8 cellular contexts compared by ENCODE assay signal in genomic region chr12:85468356-85469157, GRCh38.
DNase-seq lines count a peak whose midpoint lies in the region; ATAC-seq, FAIRE-seq and TF ChIP-seq lines count a peak whose summit lies in the region.

No MANE protein-coding gene starts in this region.

- FAIRE-seq in D721Med (lab: Jason Lieb, UNC): peak; percentile 91

- peak overlapping the region; percentile 23 for H3K4me3 ChIP-seq in ovary

- peak overlapping the region; percentile 83 for H3K4me3 Mint-ChIP-seq in activated naive CD4-positive, alpha-beta T cell treated with anti-CD3 and anti-CD28 coated beads, Interleukin-2, amount 50 U/mL, for 24 hours

- H3K27ac Mint-ChIP-seq in activated naive CD4-positive, alpha-beta T cell treated with anti-CD3 and anti-CD28 coated beads, Interleukin-2, amount 50 U/mL, for 24 hours: no peak overlapping the region

- intact Hi-C loops in Right ventricle myocardium superior (cut with DNase I): loop anchor here (5.0 kb wide), 1 partner anchor 454 kb away; no protein-coding TSS in a partner anchor
- intact Hi-C loops in ovary (cut with DNase I): loop anchor here in 1 of 4 donors (10.0 kb wide), 1 partner anchor 396 kb away; no protein-coding TSS in a partner anchor

- TF ChIP-seq POLR2A in ovary (IDR thresholded peaks at IDR 0.05): no peak

- no peak for DNase-seq in D721Med (ENCODE audit: insufficient read length, low spot score)
- peak; percentile 39 for DNase-seq in NCI-H446 treated with DMSO at 0.1 percent for 48 hours (lab: John Stamatoyannopoulos, UW)
- DNase-seq in Right ventricle myocardium superior: no peak
- DNase-seq in ovary: peak in 3 of 5 donors; percentile 10 to 25 (median 16)
- DNase-seq in OCI-M2 (lab: John Stamatoyannopoulos, UW; ENCODE audit: unreplicated experiment): no peak

- no peaks in the 10 kb centered on the region for H3K4me1 ChIP-seq in ovary (ENCODE audit: insufficient read depth)

- H3K27me3 ChIP-seq in ovary: no peaks in the 10 kb centered on the region

- no peaks in the 10 kb centered on the region for H3K36me3 ChIP-seq in ovary

- H3K27ac ChIP-seq in ovary: no peak overlapping the region

- H3K27me3 Mint-ChIP-seq in activated naive CD4-positive, alpha-beta T cell treated with anti-CD3 and anti-CD28 coated beads, Interleukin-2, amount 50 U/mL, for 24 hours: no peaks in the 10 kb centered on the region

- no peaks in the 10 kb centered on the region for H3K36me3 Mint-ChIP-seq in activated naive CD4-positive, alpha-beta T cell treated with anti-CD3 and anti-CD28 coated beads, Interleukin-2, amount 50 U/mL, for 24 hours

- TF ChIP-seq CTCF in D721Med (IDR thresholded peaks at IDR 0.05; ENCODE audit: insufficient read depth, missing control alignments) (peak; percentile 80), ovary (IDR thresholded peaks at IDR 0.05) (peak in 2 of 3 donors; percentile 41 to 59)

- H3K9me3 Mint-ChIP-seq in activated naive CD4-positive, alpha-beta T cell treated with anti-CD3 and anti-CD28 coated beads, Interleukin-2, amount 50 U/mL, for 24 hours: peaks cover 5% of the 10 kb centered on the region

- ATAC-seq in GM19328 (IDR thresholded peaks at IDR 0.05; ENCODE audit: unreplicated experiment) (peak; percentile 88), HG03280 (IDR thresholded peaks at IDR 0.05; ENCODE audit: unreplicated experiment) (peak; percentile 95), Right ventricle myocardium superior (ENCODE audit: poor library complexity) (peak; percentile 73)

- 7 to 10% (median 7%) methylated on average over 15 of the region's 15 CpGs for WGBS in ovary, 3 donors

- H3K9me3 ChIP-seq in ovary: no peaks in the 10 kb centered on the region

- TF ChIP-seq EP300 in ovary (IDR thresholded peaks at IDR 0.05): no peak

- peaks cover 18% of the 10 kb centered on the region for H3K4me1 Mint-ChIP-seq in activated naive CD4-positive, alpha-beta T cell treated with anti-CD3 and anti-CD28 coated beads, Interleukin-2, amount 50 U/mL, for 24 hours

Comparison
In these comparisons a context has a peak if more than half of its experiments do, and no peak if none do; other contexts are left out.
1. DNase-seq: peak in NCI-H446 treated with DMSO at 0.1 percent for 48 hours (single experiment) and ovary (3 of 5); none in D721Med (single experiment), Right ventricle myocardium superior (single experiment) and OCI-M2 (single experiment).
2. Peak in every context shown above with its lines, with median percentiles within 50 percentile points of each other: ATAC-seq.